Comparison of ENCODE assay signal across 1 cellular context in genomic region chr14:99242816-99243795, GRCh38.
TF ChIP-seq lines count a peak whose summit lies in the region.

No MANE protein-coding gene starts in this region.

TF ChIP-seq in GM23338, 12 proteins besides CTCF, POLR2A, EP300 and RAD21 (continued from another document):
- TF ChIP-seq EZH2 (IDR thresholded peaks at IDR 0.05; ENCODE audit: low read depth, unreplicated experiment) (no peak), NANOG (IDR thresholded peaks at IDR 0.05; ENCODE audit: borderline replicate concordance) (no peak), CREB1 (CRISPR knock-in tag; IDR thresholded peaks at IDR 0.05; ENCODE audit: low read depth) (no peak), POLR2AphosphoS5 (IDR thresholded peaks at IDR 0.05; ENCODE audit: low read depth) (no peak), EZH2phosphoT487 (IDR thresholded peaks at IDR 0.05; ENCODE audit: unreplicated experiment) (no peak)
